25 cellular contexts compared by ENCODE assay signal in genomic region chr2:36885605-36886004, GRCh38.
DNase-seq lines count a peak whose midpoint lies in the region; ATAC-seq, FAIRE-seq and TF ChIP-seq lines count a peak whose summit lies in the region.
"Had no signal": no experiment of that assay in that cellular context is flagged by ENCODE, and none has a peak within 500 bp of the region (broad histone marks: within the 10 kb centered on the region; RNA-seq: fewer than 3 reads in every experiment).

No MANE protein-coding gene starts in this region.

- H3K27ac Mint-ChIP-seq in activated CD4-positive, alpha-beta T cell treated with anti-CD3 and anti-CD28 coated beads, Interleukin-2, amount 10 ng/mL, durations not matched to agents 24 days and 14 days = no peak overlapping the region
- H3K27ac Mint-ChIP-seq: CD14-positive monocyte; CD4-positive, alpha-beta T cell; GM23338 had no signal

- TF ChIP-seq EP300 in SK-N-SH (IDR thresholded peaks at IDR 0.05; ENCODE audit: borderline replicate concordance in 1 of 2, low read depth in 1 of 2, low read length in 1 of 2) (no peak), K562 (IDR thresholded peaks at IDR 0.05; ENCODE audit: low read length) (no peak)

- ATAC-seq in SK-N-SH treated with all-trans-retinoic acid at 6 μM for 48 hours = no peak
- ATAC-seq in IMR-90 (ENCODE audit: low read depth) = no peak
- ATAC-seq in K562 = no peak
- ATAC-seq: GM23338, HCT116 had no signal

- no peak overlapping the region for H2BK20ac ChIP-seq in IMR-90 (ENCODE audit: low read depth, low read length)

- H3K36me3 ChIP-seq in SK-N-SH (replicated peaks in 1 of 2; ENCODE audit: control insufficient read depth in 1 of 2, insufficient read depth in 2 of 2, low read length in 1 of 2) (peaks cover 28 to 50% of the 10 kb centered on the region in 2 experiments), IMR-90 (ENCODE audit: control insufficient read depth, insufficient read depth, low read length) (peaks cover 11% of the 10 kb centered on the region), K562 (ENCODE audit: control insufficient read depth, insufficient read depth, low read length) (peaks cover 39% of the 10 kb centered on the region; the same call in 2 of the 3 replicates)

- H2BK15ac ChIP-seq in IMR-90 (ENCODE audit: low read depth, low read length) = no peak overlapping the region

- no peak overlapping the region for H4K5ac ChIP-seq in IMR-90 (ENCODE audit: low read depth, low read length)

- peaks cover 8% of the 10 kb centered on the region for H3K4me1 Mint-ChIP-seq in activated CD4-positive, alpha-beta T cell treated with anti-CD3 and anti-CD28 coated beads, Interleukin-2, amount 10 ng/mL, durations not matched to agents 24 days and 14 days
- H3K4me1 Mint-ChIP-seq: GM23338, H9 had no signal

- H3K27ac ChIP-seq in SK-N-SH (ENCODE audit: low read depth in 2 of 2, low read length in 1 of 2) (no peak overlapping the region), IMR-90 (ENCODE audit: insufficient read depth, low read length) (no peak overlapping the region), K562 (ENCODE audit: extremely low read depth, low read depth, low read length) (no peak overlapping the region)
- H3K27ac ChIP-seq: 22Rv1; BLaER1 treated with 17β-estradiol and CSF1 and Interleukin-3, amounts not matched to agents 10 nM and 100 nM had no signal

- in situ Hi-C loops in IMR-90 (cut with MboI; ENCODE audit: low sequenced_read_pairs) (no loop called here), K562 (cut with MboI) (no loop called here)

- H3K9me1 ChIP-seq in IMR-90 (ENCODE audit: insufficient read depth, low read length) = peaks cover 2% of the 10 kb centered on the region; the same call in 1 of the 2 replicates
- no peaks in the 10 kb centered on the region for H3K9me1 ChIP-seq in K562 (ENCODE audit: control insufficient read depth, insufficient read depth, low read length)

- H2BK120ac ChIP-seq in IMR-90 (ENCODE audit: low read depth, low read length) = no peak overlapping the region

- H3K9ac ChIP-seq in SK-N-SH (no peak overlapping the region), IMR-90 (ENCODE audit: low read depth, low read length) (no peak overlapping the region), K562 (ENCODE audit: insufficient read depth in 1 of 2, low read depth in 2 of 2, low read length in 2 of 2) (no peak overlapping the region)
- H3K9ac ChIP-seq: BLaER1 treated with 17β-estradiol and CSF1 and Interleukin-3, amounts not matched to agents 10 nM and 100 nM had no signal

- CTCF ChIA-PET in SK-N-SH (lab: Yijun Ruan, JAX) = interaction anchor here (0.5 to 1.8 kb wide), 2 partner anchors 13 to 239 kb away, joined by 3 to 4 read pairs; no protein-coding TSS in a partner anchor
- CTCF ChIA-PET in IMR-90 (lab: Yijun Ruan, JAX) = no interaction called here
- CTCF ChIA-PET in K562 (lab: Yijun Ruan, JAX; ENCODE audit: low intra/inter-chr PET ratio) = no interaction called here

- H3K9me3 ChIP-seq in SK-N-SH (no peaks in the 10 kb centered on the region), IMR-90 (ENCODE audit: control insufficient read depth, insufficient read depth, low read length) (no peaks in the 10 kb centered on the region), K562 (replicated peaks; ENCODE audit: control insufficient read depth, insufficient read depth, low read depth, low read length) (no peaks in the 10 kb centered on the region)
- H3K9me3 ChIP-seq: BE2C; BLaER1 treated with 17β-estradiol and CSF1 and Interleukin-3, amounts not matched to agents 10 nM and 100 nM had no signal

- WGBS in SK-N-SH (ENCODE audit: low lambda C conversion rate) = 84% methylated on average over 3 of the region's 3 CpGs
- 100% methylated on average over 1 of the region's 3 CpGs; no CpG with 5 or more reads in 1 of the 2 experiments for WGBS in IMR-90 (ENCODE audit: extremely low coverage in 2 of 2, insufficient read length in 1 of 2), 2 experiments
- WGBS in K562 (ENCODE audit: insufficient coverage, low coverage, missing lambda C conversion rate) = 76% methylated on average over 3 of the region's 3 CpGs

- peaks cover 13% of the 10 kb centered on the region for H3F3A ChIP-seq in SK-N-SH (replicated peaks; ENCODE audit: insufficient read depth)

- H3K23ac ChIP-seq in IMR-90 (ENCODE audit: low read depth, low read length) = no peak overlapping the region

- H2BK5ac ChIP-seq in IMR-90 (ENCODE audit: low read depth, low read length, poor library complexity, severe bottlenecking) = no peak overlapping the region

- FAIRE-seq in K562 (lab: Jason Lieb, UNC) = no peak
- FAIRE-seq: A204.1, D721Med, GM12891, GM18507 had no signal

- H3K4me1 ChIP-seq in SK-N-SH (ENCODE audit: control insufficient read depth in 1 of 2, insufficient read depth in 2 of 2, low read depth in 1 of 2, low read length in 1 of 2) (no peaks in the 10 kb centered on the region), IMR-90 (ENCODE audit: control insufficient read depth, insufficient read depth, low read length) (peaks cover 6% of the 10 kb centered on the region; the same call in 1 of the 2 replicates), K562 (replicated peaks in 1 of 2; ENCODE audit: control insufficient read depth in 2 of 2, insufficient read depth in 2 of 2, low read length in 2 of 2) (no peaks in the 10 kb centered on the region)
- H3K4me1 ChIP-seq: BE2C had no signal

- H4K20me1 ChIP-seq in SK-N-SH (ENCODE audit: insufficient read depth) (no peaks in the 10 kb centered on the region), IMR-90 (ENCODE audit: insufficient read depth, low read length) (no peaks in the 10 kb centered on the region), K562 (replicated peaks; ENCODE audit: control insufficient read depth, insufficient read depth, low read length) (no peaks in the 10 kb centered on the region)
- H4K20me1 ChIP-seq: BLaER1 treated with 17β-estradiol and CSF1 and Interleukin-3, amounts not matched to agents 10 nM and 100 nM had no signal

- dilution Hi-C loops in IMR-90 (cut with HindIII; ENCODE audit: low sequenced_read_pairs, unreplicated experiment) = no loop called here

- no peaks in the 10 kb centered on the region for H3K9me2 ChIP-seq in SK-N-SH

- H3K27me3 ChIP-seq in SK-N-SH (ENCODE audit: insufficient read depth) = no peaks in the 10 kb centered on the region
- no peaks in the 10 kb centered on the region for H3K27me3 ChIP-seq in IMR-90 (ENCODE audit: control insufficient read depth, insufficient read depth, low read length)
- H3K27me3 ChIP-seq in K562 (ENCODE audit: control insufficient read depth in 2 of 2, insufficient read depth in 2 of 2, low read length in 2 of 2) = no peaks in the 10 kb centered on the region
- H3K27me3 ChIP-seq: BE2C; BLaER1 treated with 17β-estradiol and CSF1 and Interleukin-3, amounts not matched to agents 10 nM and 100 nM had no signal

- no peak overlapping the region for H3K14ac ChIP-seq in IMR-90 (replicated peaks; ENCODE audit: low read depth, low read length)

- peaks cover 27% of the 10 kb centered on the region for H3K36me3 Mint-ChIP-seq in activated CD4-positive, alpha-beta T cell treated with anti-CD3 and anti-CD28 coated beads, Interleukin-2, amount 10 ng/mL, durations not matched to agents 24 days and 14 days (ENCODE audit: low read depth)

- no peak overlapping the region for H3K18ac ChIP-seq in IMR-90 (ENCODE audit: low read depth, low read length)

- POLR2A ChIA-PET in SK-N-SH (lab: Yijun Ruan, JAX) (no interaction called here), IMR-90 (lab: Charles Lee; ENCODE audit: unreplicated experiment) (no interaction called here), K562 (lab: Yijun Ruan, JAX) (no interaction called here)

- no peak overlapping the region for H3K56ac ChIP-seq in IMR-90 (ENCODE audit: extremely low read depth, insufficient read depth, low read length)

- H2AFZ ChIP-seq in SK-N-SH (ENCODE audit: low read depth) (no peak overlapping the region), IMR-90 (replicated peaks; ENCODE audit: low read length, poor library complexity) (no peak overlapping the region), K562 (ENCODE audit: low read depth, low read length) (no peak overlapping the region)
- H2AFZ ChIP-seq: GM23338 had no signal

- no peak overlapping the region for H4K8ac ChIP-seq in IMR-90 (ENCODE audit: low read depth in 2 of 2, low read length in 2 of 2)

- no TSS peak for BruUV-seq in IMR-90 (replicated peaks; lab: Mats Ljungman, UMichigan)
- BruUV-seq in K562 (replicated peaks; lab: Mats Ljungman, UMichigan) = no TSS peak

- TF ChIP-seq POLR2A in IMR-90 (IDR thresholded peaks at IDR 0.05; ENCODE audit: low read depth, low read length) = no peak
- no peak for TF ChIP-seq POLR2A in K562 (conservative IDR thresholded peaks at IDR 0.05)

- H3K4me3 ChIP-seq in SK-N-SH (ENCODE audit: low read depth in 2 of 2, low read length in 1 of 2) (no peak overlapping the region), IMR-90 (ENCODE audit: insufficient read depth, low read depth, low read length) (no peak overlapping the region), K562 (no peak overlapping the region)
- H3K4me3 ChIP-seq: BLaER1 treated with 17β-estradiol and CSF1 and Interleukin-3, amounts not matched to agents 10 nM and 100 nM; GM23338 had no signal

- DNase-seq in SK-N-SH (no peak), IMR-90 (no peak), K562 (ENCODE audit: extremely low read depth in 1 of 4, low spot score in 3 of 4) (no peak), NOMO-1 (lab: John Stamatoyannopoulos, UW; ENCODE audit: unreplicated experiment in 2 of 2) (no peak)
- DNase-seq in activated CD4-positive, alpha-beta T cell treated with anti-CD3 and anti-CD28 coated beads, Interleukin-2, amount 10 ng/mL, durations not matched to agents 24 days and 14 days = no peak
- DNase-seq: ACHN; AML-193; BE2C; CD4-positive, alpha-beta T cell; CD8-positive, alpha-beta memory T cell; DMS 273 treated with DMSO at 0.1 percent for 48 hours; DMS79; EL; GF-D8; H9 had no signal

- no peak overlapping the region for H4K91ac ChIP-seq in IMR-90 (ENCODE audit: insufficient read depth, low read depth, low read length)

- H3K4me3 Mint-ChIP-seq in activated CD4-positive, alpha-beta T cell treated with anti-CD3 and anti-CD28 coated beads, Interleukin-2, amount 10 ng/mL, durations not matched to agents 24 days and 14 days = no peak overlapping the region
- H3K4me3 Mint-ChIP-seq: CD14-positive monocyte; CD4-positive, alpha-beta T cell; CD8-positive, alpha-beta memory T cell; GM23338; H9 had no signal

- TF ChIP-seq CTCF in SK-N-SH (IDR thresholded peaks at IDR 0.05) (no peak), IMR-90 (conservative IDR thresholded peaks at IDR 0.05; ENCODE audit: low read depth, low read length) (no peak), K562 (IDR thresholded peaks at IDR 0.05 in 2 of 3, conservative IDR thresholded peaks at IDR 0.05 in 1 of 3; ENCODE audit: insufficient read depth in 2 of 3, low read depth in 1 of 3, low read length in 3 of 3) (no peak)

- intact Hi-C loops in IMR-90 (cut with micrococcal nuclease) = no loop called here
- intact Hi-C loops in K562 (cut with micrococcal nuclease) = no loop called here
- intact Hi-C loops in activated CD4-positive, alpha-beta T cell treated with anti-CD3 and anti-CD28 coated beads, Interleukin-2, amount 10 ng/mL, durations not matched to agents 24 days and 14 days (cut with micrococcal nuclease) = no loop called here

- H3K79me1 ChIP-seq in IMR-90 (ENCODE audit: low read depth in 1 of 2, low read length in 2 of 2) = peaks cover 8 to 19% of the 10 kb centered on the region in 2 experiments

- TF ChIP-seq RAD21 in SK-N-SH (IDR thresholded peaks at IDR 0.05; ENCODE audit: low read length) (no peak), IMR-90 (IDR thresholded peaks at IDR 0.05; ENCODE audit: low read length) (no peak), K562 (CRISPR knock-in tag; conservative IDR thresholded peaks at IDR 0.05 in 1 of 2, IDR thresholded peaks at IDR 0.05 in 1 of 2) (no peak)

- no peaks in the 10 kb centered on the region for H3K27me3 Mint-ChIP-seq in activated CD4-positive, alpha-beta T cell treated with anti-CD3 and anti-CD28 coated beads, Interleukin-2, amount 10 ng/mL, durations not matched to agents 24 days and 14 days
- H3K27me3 Mint-ChIP-seq: CD4-positive, alpha-beta T cell; CD8-positive, alpha-beta memory T cell had no signal

- no peaks in the 10 kb centered on the region for H3K9me3 Mint-ChIP-seq in activated CD4-positive, alpha-beta T cell treated with anti-CD3 and anti-CD28 coated beads, Interleukin-2, amount 10 ng/mL, durations not matched to agents 24 days and 14 days
- H3K9me3 Mint-ChIP-seq: CD14-positive monocyte; CD4-positive, alpha-beta T cell; CD8-positive, alpha-beta memory T cell; GM23338; H9 had no signal

- H3K4me2 ChIP-seq in SK-N-SH (no peak overlapping the region), IMR-90 (ENCODE audit: low read depth, low read length) (no peak overlapping the region), K562 (ENCODE audit: insufficient read depth, low read length) (no peak overlapping the region)
- H3K4me2 ChIP-seq: BLaER1 treated with 17β-estradiol and CSF1 and Interleukin-3, amounts not matched to agents 10 nM and 100 nM; GM23338 had no signal

- no peak overlapping the region for H3K4ac ChIP-seq in IMR-90 (ENCODE audit: low read depth, low read length)

- H3K79me2 ChIP-seq in SK-N-SH (ENCODE audit: insufficient read depth) (peaks cover 12% of the 10 kb centered on the region), K562 (ENCODE audit: control insufficient read depth, insufficient read depth, low read length) (no peaks in the 10 kb centered on the region)

- H2AK9ac ChIP-seq in IMR-90 (replicated peaks; ENCODE audit: low read depth, low read length, poor library complexity) = no peak overlapping the region

- no peak overlapping the region for H2AK5ac ChIP-seq in IMR-90 (ENCODE audit: low read depth, low read length)
